ENCODE assay signal across 11 cellular contexts in genomic region chr17:10683853-10684252, GRCh38. TPM values are rescaled to one million over a fixed set of nuclear protein-coding genes. Genes with fewer than 3 reads are reported as not detected.
DNase-seq lines count a peak whose midpoint lies in the region; ATAC-seq and TF ChIP-seq lines count a peak whose summit lies in the region.
"Had no signal": no experiment of that assay in that cellular context is flagged by ENCODE, and none has a peak within 500 bp of the region (broad histone marks: within the 10 kb centered on the region; RNA-seq: fewer than 3 reads in every experiment).

No MANE protein-coding gene starts in this region.

- intact Hi-C loops in mucosa of descending colon (cut with DNase I, micrococcal nuclease): no loop called here

- ATAC-seq in mucosa of descending colon: no peak
- ATAC-seq in GM19467 (IDR thresholded peaks at IDR 0.05; ENCODE audit: unreplicated experiment): no peak
- no peak for ATAC-seq in HG02588 (IDR thresholded peaks at IDR 0.05; ENCODE audit: unreplicated experiment)
- no peak for ATAC-seq in HG02970 (IDR thresholded peaks at IDR 0.05; ENCODE audit: low FRiP score, unreplicated experiment)

- DNase-seq in DMS114 treated with DMSO at 0.1 percent for 48 hours (lab: John Stamatoyannopoulos, UW; ENCODE audit: unreplicated experiment): peak; percentile 21
- no peak for DNase-seq in mucosa of descending colon
- DNase-seq in islet precursor cell: no peak
- DNase-seq: activated naive CD4-positive, alpha-beta T cell treated with anti-CD3 and anti-CD28 coated beads, Interleukin-2, amount 10 ng/mL, durations not matched to agents 7 days and 5 days; NCI-H187 had no signal

- H3K9me3 ChIP-seq in mucosa of descending colon: no peaks in the 10 kb centered on the region
- H3K9me3 ChIP-seq: neutrophil had no signal

- no peak overlapping the region for H3K4me3 Mint-ChIP-seq in brain
- H3K4me3 Mint-ChIP-seq: activated naive CD4-positive, alpha-beta T cell treated with anti-CD3 and anti-CD28 coated beads, Interleukin-2, amount 10 ng/mL, durations not matched to agents 7 days and 5 days had no signal

- no peaks in the 10 kb centered on the region for H3K4me1 ChIP-seq in mucosa of descending colon (ENCODE audit: low read depth)

- no peak overlapping the region for H3K4me3 ChIP-seq in mucosa of descending colon

- peaks cover 65% of the 10 kb centered on the region for H3K36me3 Mint-ChIP-seq in brain

- no peaks in the 10 kb centered on the region for H3K9me3 Mint-ChIP-seq in brain
- H3K9me3 Mint-ChIP-seq: activated naive CD4-positive, alpha-beta T cell treated with anti-CD3 and anti-CD28 coated beads, Interleukin-2, amount 10 ng/mL, durations not matched to agents 7 days and 5 days had no signal

- TF ChIP-seq CTCF in LNCAP (IDR thresholded peaks at IDR 0.05): peak; percentile 57
- TF ChIP-seq CTCF in brain (conservative IDR thresholded peaks at IDR 0.05): peak; percentile 36 to 63
- peak; percentile 27 for TF ChIP-seq CTCF in mucosa of descending colon (IDR thresholded peaks at IDR 0.05)

- no peaks in the 10 kb centered on the region for H3K4me1 Mint-ChIP-seq in brain
- H3K4me1 Mint-ChIP-seq: activated naive CD4-positive, alpha-beta T cell treated with anti-CD3 and anti-CD28 coated beads, Interleukin-2, amount 10 ng/mL, durations not matched to agents 7 days and 5 days had no signal

- H3K27ac Mint-ChIP-seq in brain: peak overlapping the region in 1 of 5 experiments; percentile 6
- H3K27ac Mint-ChIP-seq: activated naive CD4-positive, alpha-beta T cell treated with anti-CD3 and anti-CD28 coated beads, Interleukin-2, amount 10 ng/mL, durations not matched to agents 7 days and 5 days had no signal

- peaks cover under 1% of the 10 kb centered on the region for H3K27me3 Mint-ChIP-seq in brain
- H3K27me3 Mint-ChIP-seq: activated naive CD4-positive, alpha-beta T cell treated with anti-CD3 and anti-CD28 coated beads, Interleukin-2, amount 10 ng/mL, durations not matched to agents 7 days and 5 days had no signal

- H3K36me3 ChIP-seq in mucosa of descending colon (ENCODE audit: low read depth): peaks cover 8% of the 10 kb centered on the region

RNA-seq across cellular contexts. Expression of gene SCO1, which starts 13.5 kb away (rescaled TPM):
- 12.0 TPM for polyA plus RNA-seq in brain (ENCODE audit: insufficient read depth, low read depth, low replicate concordance)
- total RNA-seq in mucosa of descending colon: 10 to 100 TPM; 32.1 to 39.0 (median 38.3) TPM

RNA-seq across cellular contexts. Expression of gene ADPRM, which starts 13.5 kb away (rescaled TPM):
- 4.9 TPM for polyA plus RNA-seq in brain (ENCODE audit: insufficient read depth, low read depth, low replicate concordance)
- 1 to 10 TPM; 6.9 to 8.7 (median 8.5) TPM for total RNA-seq in mucosa of descending colon

RNA-seq across cellular contexts. Expression of gene MYH3, which starts 26.7 kb away (rescaled TPM):
- 0.36 TPM for polyA plus RNA-seq in brain (ENCODE audit: insufficient read depth, low read depth, low replicate concordance)
- 1 to 10 TPM; 2.0 to 3.2 (median 2.3) TPM for total RNA-seq in mucosa of descending colon

RNA-seq across cellular contexts. Expression of gene TMEM220, which starts 46.0 kb away (rescaled TPM):
- polyA plus RNA-seq in brain (ENCODE audit: insufficient read depth, low read depth, low replicate concordance): 0.54 TPM
- 10 to 100 TPM; 14.9 to 29.5 (median 22.4) TPM for total RNA-seq in mucosa of descending colon
